Comparison of ENCODE assay signal across 1 cellular context in the genomic region with DNA sequence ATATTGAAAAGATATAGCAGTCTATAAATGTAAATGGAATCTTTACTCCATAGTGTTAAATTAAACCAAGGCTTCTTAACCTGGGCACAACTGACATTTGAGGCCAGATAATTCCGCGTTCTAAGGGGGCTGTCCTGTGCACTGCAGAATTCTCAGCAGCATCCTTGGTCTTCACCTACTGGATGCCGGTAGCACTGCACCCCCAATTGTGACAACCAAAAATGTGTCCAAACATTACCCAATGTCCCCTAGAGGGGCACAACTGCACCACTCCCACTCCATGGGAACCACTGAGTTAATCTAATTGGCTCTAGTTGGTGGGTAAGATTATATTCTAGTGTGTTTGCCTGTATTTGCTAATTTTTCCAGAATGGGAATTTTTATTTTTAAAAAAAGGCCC.
TF ChIP-seq lines count a peak whose summit lies in the region.

No MANE protein-coding gene starts in this region.

TF ChIP-seq in GM23338, 12 proteins besides CTCF, POLR2A, EP300 and RAD21 (continued from another document):
- TF ChIP-seq, protein P1, sequence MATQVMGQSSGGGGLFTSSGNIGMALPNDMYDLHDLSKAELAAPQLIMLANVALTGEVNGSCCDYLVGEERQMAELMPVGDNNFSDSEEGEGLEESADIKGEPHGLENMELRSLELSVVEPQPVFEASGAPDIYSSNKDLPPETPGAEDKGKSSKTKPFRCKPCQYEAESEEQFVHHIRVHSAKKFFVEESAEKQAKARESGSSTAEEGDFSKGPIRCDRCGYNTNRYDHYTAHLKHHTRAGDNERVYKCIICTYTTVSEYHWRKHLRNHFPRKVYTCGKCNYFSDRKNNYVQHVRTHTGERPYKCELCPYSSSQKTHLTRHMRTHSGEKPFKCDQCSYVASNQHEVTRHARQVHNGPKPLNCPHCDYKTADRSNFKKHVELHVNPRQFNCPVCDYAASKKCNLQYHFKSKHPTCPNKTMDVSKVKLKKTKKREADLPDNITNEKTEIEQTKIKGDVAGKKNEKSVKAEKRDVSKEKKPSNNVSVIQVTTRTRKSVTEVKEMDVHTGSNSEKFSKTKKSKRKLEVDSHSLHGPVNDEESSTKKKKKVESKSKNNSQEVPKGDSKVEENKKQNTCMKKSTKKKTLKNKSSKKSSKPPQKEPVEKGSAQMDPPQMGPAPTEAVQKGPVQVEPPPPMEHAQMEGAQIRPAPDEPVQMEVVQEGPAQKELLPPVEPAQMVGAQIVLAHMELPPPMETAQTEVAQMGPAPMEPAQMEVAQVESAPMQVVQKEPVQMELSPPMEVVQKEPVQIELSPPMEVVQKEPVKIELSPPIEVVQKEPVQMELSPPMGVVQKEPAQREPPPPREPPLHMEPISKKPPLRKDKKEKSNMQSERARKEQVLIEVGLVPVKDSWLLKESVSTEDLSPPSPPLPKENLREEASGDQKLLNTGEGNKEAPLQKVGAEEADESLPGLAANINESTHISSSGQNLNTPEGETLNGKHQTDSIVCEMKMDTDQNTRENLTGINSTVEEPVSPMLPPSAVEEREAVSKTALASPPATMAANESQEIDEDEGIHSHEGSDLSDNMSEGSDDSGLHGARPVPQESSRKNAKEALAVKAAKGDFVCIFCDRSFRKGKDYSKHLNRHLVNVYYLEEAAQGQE (IDR thresholded peaks at IDR 0.05; ENCODE audit: unreplicated experiment): no peak
- TF ChIP-seq EZH2 (IDR thresholded peaks at IDR 0.05; ENCODE audit: low read depth, unreplicated experiment) (no peak), CREB1 (CRISPR knock-in tag; IDR thresholded peaks at IDR 0.05; ENCODE audit: low read depth) (no peak), ETS1 (IDR thresholded peaks at IDR 0.05) (no peak), ZNF114 (CRISPR knock-in tag; IDR thresholded peaks at IDR 0.05) (no peak), JUNB (IDR thresholded peaks at IDR 0.05; ENCODE audit: unreplicated experiment) (no peak), POLR2AphosphoS5 (IDR thresholded peaks at IDR 0.05; ENCODE audit: low read depth) (no peak), NANOG (IDR thresholded peaks at IDR 0.05; ENCODE audit: borderline replicate concordance) (no peak)
TF ChIP-seq in GM23338: peak in this region for 0.
